Comparison of ENCODE assay signal across 1 cellular context in the genomic region with DNA sequence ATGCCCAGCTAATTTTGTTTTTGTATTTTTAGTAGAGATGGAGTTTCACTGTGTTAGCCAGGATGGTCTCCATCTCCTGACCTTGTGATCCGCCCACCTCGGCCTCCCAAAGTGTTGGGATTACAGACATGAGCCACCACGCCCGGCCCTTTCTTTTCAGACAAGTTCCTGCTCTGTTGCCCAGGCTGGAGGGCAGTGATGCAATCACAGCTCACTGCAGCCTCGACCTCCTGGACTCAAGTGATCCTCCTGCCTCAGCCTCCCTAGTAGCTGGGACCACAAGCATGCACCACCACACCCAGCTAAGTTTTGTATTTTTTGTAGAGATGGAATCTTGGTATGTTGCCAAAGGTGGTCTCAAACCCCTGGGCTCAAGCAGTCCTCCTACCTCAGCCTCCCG.
TF ChIP-seq lines count a peak whose summit lies in the region.
"Not testable (repeated sequence)": the region's sequence is repeated elsewhere in the genome, so short reads cannot be mapped to it uniquely, and the experiment has no call there.

No MANE protein-coding gene starts in this region.

TF ChIP-seq in K562, 482 proteins besides CTCF, POLR2A, EP300 and RAD21:
- 0 out of 2 replicates have a peak, but pooled peaks have one; percentile 30 for TF ChIP-seq CEBPB (tag; IDR thresholded peaks at IDR 0.05)
- TF ChIP-seq, protein P1, sequence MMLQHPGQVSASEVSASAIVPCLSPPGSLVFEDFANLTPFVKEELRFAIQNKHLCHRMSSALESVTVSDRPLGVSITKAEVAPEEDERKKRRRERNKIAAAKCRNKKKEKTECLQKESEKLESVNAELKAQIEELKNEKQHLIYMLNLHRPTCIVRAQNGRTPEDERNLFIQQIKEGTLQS (IDR thresholded peaks at IDR 0.05) = peak; percentile 50; the same call in 1 of the 2 replicates
- TF ChIP-seq, protein P1 (CRISPR knock-in tag; conservative IDR thresholded peaks at IDR 0.05) = not testable (repeated sequence)
- peak; percentile 41; the same call in 1 of the 2 replicates for TF ChIP-seq CEBPG (CRISPR knock-in tag; IDR thresholded peaks at IDR 0.05)
- TF ChIP-seq CEBPG (tag; conservative IDR thresholded peaks at IDR 0.05 in 1 of 2, IDR thresholded peaks at IDR 0.05 in 1 of 2) = 0 out of 4 replicates have a peak, but pooled peaks of 1 of the 2 experiments have one; percentile 14
TF ChIP-seq in K562: peak in this region for 3; not testable (repeated sequence) for 479.
